In genomic region chr13:63120883-63121282, GRCh38 we compare ENCODE assay signal across 33 cellular contexts.
"Had no signal": no experiment of that assay in that cellular context is flagged by ENCODE, and none has a peak within 500 bp of the region (broad histone marks: within the 10 kb centered on the region; RNA-seq: fewer than 3 reads in every experiment).

No MANE protein-coding gene starts in this region.

- H3K4me3 Mint-ChIP-seq: activated B cell treated with CpG ODN at 0.5 μM for 24 hours; activated CD4-positive, alpha-beta memory T cell treated with anti-CD3 and anti-CD28 coated beads for 36 hours; activated CD4-positive, alpha-beta T cell treated with anti-CD3 and anti-CD28 coated beads, Interleukin-2, amount 10 ng/mL, durations not matched to agents 24 days and 14 days; activated CD8-positive, alpha-beta T cell treated with anti-CD3 and anti-CD28 coated beads for 36 hours; activated naive CD4-positive, alpha-beta T cell treated with anti-CD3 and anti-CD28 coated beads for 36 hours; activated naive CD8-positive, alpha-beta T cell treated with anti-CD3 and anti-CD28 coated beads for 36 hours; activated T-cell treated with anti-CD3 and anti-CD28 coated beads, Interleukin-2, amount 50 U/mL, for 4 hours; activated T-cell treated with anti-CD3 and anti-CD28 coated beads, Interleukin-2, amount 50 U/mL, for 72 hours; activated T-helper 1 cell treated with anti-CD3 and anti-CD28 coated beads, Interleukin-12 subunit alpha, Interleukin-12 subunit beta, Interleukin-2, Interleukin-4 antibody, amounts not matched to agents 30 ng/mL and 10 ng/mL and 1 ng/mL, durations not matched to agents 14 hours and 24 hours and 36 hours; activated T-helper 17 cell treated with anti-CD3 and anti-CD28 coated beads, Interleukin-2, amount 50 U/mL, for 72 hours; T-helper 2 cell treated with Interferon-gamma antibody and Interleukin-4, amounts not matched to agents 5 μg/mL and 100 μg/mL, for 36 hours had no signal

- H3K27ac ChIP-seq: adrenal gland, body of pancreas, brain microvascular endothelial cell, breast epithelium, VCaP had no signal

- H3K4me3 ChIP-seq: adrenal gland, body of pancreas, breast epithelium had no signal

- H3K36me3 ChIP-seq: adrenal gland, brain microvascular endothelial cell, breast epithelium had no signal

- H3K27ac Mint-ChIP-seq: activated B cell treated with CpG ODN at 0.5 μM for 24 hours; activated CD4-positive, alpha-beta memory T cell treated with anti-CD3 and anti-CD28 coated beads for 36 hours; activated CD4-positive, alpha-beta T cell treated with anti-CD3 and anti-CD28 coated beads, Interleukin-2, amount 10 ng/mL, durations not matched to agents 24 days and 14 days; activated CD8-positive, alpha-beta T cell treated with anti-CD3 and anti-CD28 coated beads for 36 hours; activated naive CD4-positive, alpha-beta T cell treated with anti-CD3 and anti-CD28 coated beads for 36 hours; activated naive CD4-positive, alpha-beta T cell treated with anti-CD3 and anti-CD28 coated beads, Interleukin-2, amount 50 U/mL, for 72 hours; activated naive CD8-positive, alpha-beta T cell treated with anti-CD3 and anti-CD28 coated beads for 36 hours; activated T-cell treated with anti-CD3 and anti-CD28 coated beads, Interleukin-2, amount 50 U/mL, for 72 hours; activated T-helper 1 cell treated with anti-CD3 and anti-CD28 coated beads, Interleukin-12 subunit alpha, Interleukin-12 subunit beta, Interleukin-2, Interleukin-4 antibody, amounts not matched to agents 30 ng/mL and 10 ng/mL and 1 ng/mL, durations not matched to agents 14 hours and 24 hours and 36 hours; activated T-helper 17 cell treated with anti-CD3 and anti-CD28 coated beads, Interleukin-2, amount 50 U/mL, for 72 hours; T-helper 2 cell treated with Interferon-gamma antibody and Interleukin-4, amounts not matched to agents 5 μg/mL and 100 μg/mL, for 36 hours had no signal

- H3K27me3 Mint-ChIP-seq: activated B cell treated with CpG ODN at 0.5 μM for 24 hours; activated CD4-positive, alpha-beta memory T cell treated with anti-CD3 and anti-CD28 coated beads for 36 hours; activated CD4-positive, alpha-beta T cell treated with anti-CD3 and anti-CD28 coated beads, Interleukin-2, amount 10 ng/mL, durations not matched to agents 24 days and 14 days; activated CD8-positive, alpha-beta T cell treated with anti-CD3 and anti-CD28 coated beads for 36 hours; activated naive CD8-positive, alpha-beta T cell treated with anti-CD3 and anti-CD28 coated beads for 36 hours; activated T-helper 17 cell treated with anti-CD3 and anti-CD28 coated beads, Interleukin-2, amount 50 U/mL, for 72 hours had no signal

- H3K27me3 ChIP-seq: adrenal gland, body of pancreas, brain microvascular endothelial cell, breast epithelium had no signal

- ATAC-seq: activated CD8-positive, alpha-beta T cell treated with anti-CD3 and anti-CD28 coated beads for 36 hours; activated naive CD4-positive, alpha-beta T cell treated with anti-CD3 and anti-CD28 coated beads, Interleukin-2, amount 50 U/mL, for 72 hours; activated T-cell treated with anti-CD3 and anti-CD28 coated beads, Interleukin-2, amount 50 U/mL, for 4 hours; activated T-cell treated with anti-CD3 and anti-CD28 coated beads, Interleukin-2, amount 50 U/mL, for 72 hours; activated T-helper 17 cell treated with anti-CD3 and anti-CD28 coated beads, Interleukin-2, amount 50 U/mL, for 72 hours; body of pancreas had no signal

- H3K4me1 Mint-ChIP-seq: activated B cell treated with CpG ODN at 0.5 μM for 24 hours; activated CD4-positive, alpha-beta T cell treated with anti-CD3 and anti-CD28 coated beads, Interleukin-2, amount 10 ng/mL, durations not matched to agents 24 days and 14 days; activated naive CD8-positive, alpha-beta T cell treated with anti-CD3 and anti-CD28 coated beads for 36 hours; activated T-helper 17 cell treated with anti-CD3 and anti-CD28 coated beads, Interleukin-2, amount 50 U/mL, for 72 hours had no signal

- H3K9me3 ChIP-seq: adrenal gland, body of pancreas, breast epithelium had no signal

- H3K36me3 Mint-ChIP-seq: activated CD4-positive, alpha-beta memory T cell treated with anti-CD3 and anti-CD28 coated beads for 36 hours; activated naive CD4-positive, alpha-beta T cell treated with anti-CD3 and anti-CD28 coated beads, Interleukin-2, amount 50 U/mL, for 72 hours; activated naive CD8-positive, alpha-beta T cell treated with anti-CD3 and anti-CD28 coated beads for 36 hours had no signal

- DNase-seq: activated B cell treated with CpG ODN at 0.5 μM for 24 hours; activated CD4-positive, alpha-beta memory T cell treated with anti-CD3 and anti-CD28 coated beads for 36 hours; activated CD4-positive, alpha-beta T cell treated with anti-CD3 and anti-CD28 coated beads for 4 hours; activated CD4-positive, alpha-beta T cell treated with anti-CD3 and anti-CD28 coated beads, Interleukin-2, amount 10 ng/mL, durations not matched to agents 24 days and 14 days; activated CD4-positive, alpha-beta T cell treated with anti-CD3 and anti-CD28 coated beads, Interleukin-2, amount 50 U/mL, for 1 hour; activated CD4-positive, alpha-beta T cell treated with anti-CD3 and anti-CD28 coated beads, Interleukin-2, amount 50 U/mL, for 4 hours; activated CD4-positive, CD25-positive, alpha-beta regulatory T cell treated with anti-CD3 and anti-CD28 coated beads, Interleukin-2, amount 50 U/mL, for 72 hours; activated CD8-positive, alpha-beta memory T cell treated with anti-CD3 and anti-CD28 coated beads, Interleukin-2, amount 50 U/mL, for 4 hours; activated CD8-positive, alpha-beta T cell treated with anti-CD3 and anti-CD28 coated beads for 36 hours; activated effector memory CD4-positive, alpha-beta T cell treated with anti-CD3 and anti-CD28 coated beads, Interleukin-2, amount 50 U/mL, for 16 hours; activated gamma-delta T cell treated with Interleukin-2 at 50 U/mL for 16 hours; activated naive CD4-positive, alpha-beta T cell; activated naive CD4-positive, alpha-beta T cell treated with anti-CD3 and anti-CD28 coated beads for 36 hours; activated naive CD4-positive, alpha-beta T cell treated with anti-CD3 and anti-CD28 coated beads, Interleukin-2, amount 50 U/mL, for 16 hours; activated naive CD8-positive, alpha-beta T cell treated with anti-CD3 and anti-CD28 coated beads for 36 hours; activated T-cell treated with anti-CD3 and anti-CD28 coated beads for 4 hours; activated T-cell treated with anti-CD3 and anti-CD28 coated beads, Interleukin-2, amount 50 U/mL, for 1 hour; activated T-cell treated with anti-CD3 and anti-CD28 coated beads, Interleukin-2, amount 50 U/mL, for 4 hours; activated T-cell treated with anti-CD3 and anti-CD28 coated beads, Interleukin-2, amount 50 U/mL, for 72 hours; adrenal gland; amniotic stem cell; aorta; body of pancreas; brain microvascular endothelial cell; central memory CD4-positive, alpha-beta T cell; T-helper 2 cell; T-helper 9 cell had no signal

- H3K9me3 Mint-ChIP-seq: activated B cell treated with CpG ODN at 0.5 μM for 24 hours; activated CD4-positive, alpha-beta memory T cell treated with anti-CD3 and anti-CD28 coated beads for 36 hours; activated CD4-positive, alpha-beta T cell treated with anti-CD3 and anti-CD28 coated beads, Interleukin-2, amount 10 ng/mL, durations not matched to agents 24 days and 14 days; activated naive CD4-positive, alpha-beta T cell treated with anti-CD3 and anti-CD28 coated beads for 36 hours; activated naive CD8-positive, alpha-beta T cell treated with anti-CD3 and anti-CD28 coated beads for 36 hours; activated T-cell treated with anti-CD3 and anti-CD28 coated beads, Interleukin-2, amount 50 U/mL, for 4 hours; activated T-cell treated with anti-CD3 and anti-CD28 coated beads, Interleukin-2, amount 50 U/mL, for 72 hours; activated T-helper 1 cell treated with anti-CD3 and anti-CD28 coated beads, Interleukin-12 subunit alpha, Interleukin-12 subunit beta, Interleukin-2, Interleukin-4 antibody, amounts not matched to agents 30 ng/mL and 10 ng/mL and 1 ng/mL, durations not matched to agents 14 hours and 24 hours and 36 hours; activated T-helper 17 cell treated with anti-CD3 and anti-CD28 coated beads, Interleukin-2, amount 50 U/mL, for 72 hours had no signal

- H3K4me1 ChIP-seq: adrenal gland, body of pancreas, breast epithelium had no signal
